30 cellular contexts compared by ENCODE assay signal in the genomic region with DNA sequence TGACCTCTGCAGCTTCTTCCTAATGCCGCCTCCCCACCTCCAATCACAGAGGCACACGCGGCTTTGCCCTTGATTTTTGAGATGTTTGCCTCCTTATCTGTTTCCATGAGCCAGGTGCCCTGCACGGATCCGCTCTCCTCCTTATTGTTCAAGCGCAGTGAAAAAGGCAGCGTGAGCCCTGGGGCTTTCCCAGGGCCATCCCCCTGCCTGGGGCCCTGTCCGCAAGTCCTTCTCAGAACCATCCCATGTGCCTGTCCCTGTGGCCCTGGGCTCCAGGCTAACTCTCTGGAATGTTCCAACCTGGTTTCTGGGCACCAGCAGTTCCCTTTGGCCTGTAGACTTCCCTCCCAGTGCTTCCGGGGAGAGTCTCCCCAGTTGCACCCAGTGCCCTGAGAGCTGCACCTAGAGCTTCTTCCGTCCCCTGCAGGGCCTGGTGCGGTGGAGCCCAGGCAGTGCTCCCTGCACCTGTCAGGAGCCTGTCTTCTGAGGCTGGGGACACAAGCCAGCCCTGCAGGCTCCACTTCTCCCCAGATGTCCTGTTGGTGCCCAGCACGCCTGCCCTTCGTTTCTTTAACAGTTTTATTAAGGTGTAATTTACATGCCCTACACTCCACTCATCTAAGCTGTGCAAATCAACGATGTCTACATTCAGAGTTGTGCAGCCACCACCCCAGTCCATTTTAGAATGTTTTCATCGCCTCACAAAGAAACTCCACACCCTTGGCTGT.
"Had no signal": no experiment of that assay in that cellular context is flagged by ENCODE, and none has a peak within 500 bp of the region (broad histone marks: within the 10 kb centered on the region; RNA-seq: fewer than 3 reads in every experiment).

No MANE protein-coding gene starts in this region.

- H3K27me3 Mint-ChIP-seq: activated CD4-positive, alpha-beta T cell treated with anti-CD3 and anti-CD28 coated beads, Interleukin-2, amount 10 ng/mL, durations not matched to agents 24 days and 14 days had no signal

- H3K9me3 ChIP-seq: adrenal gland, body of pancreas, MG63, SJCRH30 had no signal

- H2AFZ ChIP-seq: PC-9 had no signal

- H3K27me3 ChIP-seq: body of pancreas had no signal

- ATAC-seq: activated CD8-positive, alpha-beta T cell treated with anti-CD3 and anti-CD28 coated beads, Interleukin-2, amount 10 ng/mL, durations not matched to agents 7 days and 5 days; activated naive CD4-positive, alpha-beta T cell treated with anti-CD3 and anti-CD28 coated beads, Interleukin-2, amount 50 U/mL, for 72 hours; activated T-cell treated with anti-CD3 and anti-CD28 coated beads, Interleukin-2, amount 50 U/mL, for 4 hours; body of pancreas had no signal

- H3K36me3 Mint-ChIP-seq: activated naive CD4-positive, alpha-beta T cell treated with anti-CD3 and anti-CD28 coated beads, Interleukin-2, amount 50 U/mL, for 72 hours had no signal

- H3K4me2 ChIP-seq: PC-9 had no signal

- H3K27ac Mint-ChIP-seq: activated CD4-positive, alpha-beta T cell treated with anti-CD3 and anti-CD28 coated beads, Interleukin-2, amount 10 ng/mL, durations not matched to agents 24 days and 14 days; activated CD8-positive, alpha-beta T cell treated with anti-CD3 and anti-CD28 coated beads, Interleukin-2, amount 10 ng/mL, durations not matched to agents 7 days and 5 days; activated naive CD4-positive, alpha-beta T cell treated with anti-CD3 and anti-CD28 coated beads for 36 hours; activated naive CD4-positive, alpha-beta T cell treated with anti-CD3 and anti-CD28 coated beads, Interleukin-2, amount 50 U/mL, for 72 hours; activated T-helper 1 cell treated with anti-CD3 and anti-CD28 coated beads, Interleukin-12 subunit alpha, Interleukin-12 subunit beta, Interleukin-2, Interleukin-4 antibody, amounts not matched to agents 30 ng/mL and 10 ng/mL and 1 ng/mL, durations not matched to agents 14 hours and 24 hours and 36 hours had no signal

- H3K36me3 ChIP-seq: adrenal gland, MG63, SJCRH30 had no signal

- H3K4me3 Mint-ChIP-seq: activated CD4-positive, alpha-beta T cell treated with anti-CD3 and anti-CD28 coated beads, Interleukin-2, amount 10 ng/mL, durations not matched to agents 24 days and 14 days; activated CD8-positive, alpha-beta T cell treated with anti-CD3 and anti-CD28 coated beads, Interleukin-2, amount 10 ng/mL, durations not matched to agents 7 days and 5 days; activated naive CD4-positive, alpha-beta T cell treated with anti-CD3 and anti-CD28 coated beads for 36 hours; activated T-cell treated with anti-CD3 and anti-CD28 coated beads, Interleukin-2, amount 50 U/mL, for 4 hours; activated T-helper 1 cell treated with anti-CD3 and anti-CD28 coated beads, Interleukin-12 subunit alpha, Interleukin-12 subunit beta, Interleukin-2, Interleukin-4 antibody, amounts not matched to agents 30 ng/mL and 10 ng/mL and 1 ng/mL, durations not matched to agents 14 hours and 24 hours and 36 hours had no signal

- H3K27ac ChIP-seq: adrenal gland, body of pancreas, PC-9, SJCRH30, SK-N-MC had no signal

- H3K4me1 ChIP-seq: adrenal gland, SJCRH30 had no signal

- DNase-seq: activated CD4-positive, alpha-beta T cell treated with anti-CD3 and anti-CD28 coated beads, Interleukin-2, amount 10 ng/mL, durations not matched to agents 24 days and 14 days; activated CD4-positive, alpha-beta T cell treated with anti-CD3 and anti-CD28 coated beads, Interleukin-2, amount 50 U/mL, for 4 hours; activated CD8-positive, alpha-beta T cell treated with anti-CD3 and anti-CD28 coated beads, Interleukin-2, amount 10 ng/mL, durations not matched to agents 7 days and 5 days; activated gamma-delta T cell treated with Interleukin-2 at 50 U/mL for 16 hours; activated naive CD4-positive, alpha-beta T cell treated with anti-CD3 and anti-CD28 coated beads for 36 hours; activated T-cell treated with anti-CD3 and anti-CD28 coated beads for 4 hours; activated T-cell treated with anti-CD3 and anti-CD28 coated beads, Interleukin-2, amount 50 U/mL, for 4 hours; adrenal gland; body of pancreas; caudate nucleus; cerebellar nuclear complex; Kasumi-1; KG1; MG63; NCI-H1048; NCI-H1105 treated with DMSO at 0.1 percent for 48 hours; NCI-H1436; NCI-H1694; NCI-H1930; NCI-H2081 treated with DMSO at 0.1 percent for 48 hours; NCI-H226; NCI-H446 treated with DMSO at 0.1 percent for 48 hours; NCI-H524 treated with DMSO at 0.1 percent for 48 hours; PC-9; Right ventricle myocardium superior; SJCRH30; T1000 had no signal

- H3K4me1 Mint-ChIP-seq: activated CD4-positive, alpha-beta T cell treated with anti-CD3 and anti-CD28 coated beads, Interleukin-2, amount 10 ng/mL, durations not matched to agents 24 days and 14 days had no signal

- H3K4me3 ChIP-seq: adrenal gland, body of pancreas, MG63, PC-9, SJCRH30, SK-N-MC had no signal

- H3K9me3 Mint-ChIP-seq: activated CD4-positive, alpha-beta T cell treated with anti-CD3 and anti-CD28 coated beads, Interleukin-2, amount 10 ng/mL, durations not matched to agents 24 days and 14 days; activated naive CD4-positive, alpha-beta T cell treated with anti-CD3 and anti-CD28 coated beads for 36 hours; activated T-cell treated with anti-CD3 and anti-CD28 coated beads, Interleukin-2, amount 50 U/mL, for 4 hours; activated T-helper 1 cell treated with anti-CD3 and anti-CD28 coated beads, Interleukin-12 subunit alpha, Interleukin-12 subunit beta, Interleukin-2, Interleukin-4 antibody, amounts not matched to agents 30 ng/mL and 10 ng/mL and 1 ng/mL, durations not matched to agents 14 hours and 24 hours and 36 hours had no signal
